ENCODE assay signal across 14 cellular contexts in the genomic region with DNA sequence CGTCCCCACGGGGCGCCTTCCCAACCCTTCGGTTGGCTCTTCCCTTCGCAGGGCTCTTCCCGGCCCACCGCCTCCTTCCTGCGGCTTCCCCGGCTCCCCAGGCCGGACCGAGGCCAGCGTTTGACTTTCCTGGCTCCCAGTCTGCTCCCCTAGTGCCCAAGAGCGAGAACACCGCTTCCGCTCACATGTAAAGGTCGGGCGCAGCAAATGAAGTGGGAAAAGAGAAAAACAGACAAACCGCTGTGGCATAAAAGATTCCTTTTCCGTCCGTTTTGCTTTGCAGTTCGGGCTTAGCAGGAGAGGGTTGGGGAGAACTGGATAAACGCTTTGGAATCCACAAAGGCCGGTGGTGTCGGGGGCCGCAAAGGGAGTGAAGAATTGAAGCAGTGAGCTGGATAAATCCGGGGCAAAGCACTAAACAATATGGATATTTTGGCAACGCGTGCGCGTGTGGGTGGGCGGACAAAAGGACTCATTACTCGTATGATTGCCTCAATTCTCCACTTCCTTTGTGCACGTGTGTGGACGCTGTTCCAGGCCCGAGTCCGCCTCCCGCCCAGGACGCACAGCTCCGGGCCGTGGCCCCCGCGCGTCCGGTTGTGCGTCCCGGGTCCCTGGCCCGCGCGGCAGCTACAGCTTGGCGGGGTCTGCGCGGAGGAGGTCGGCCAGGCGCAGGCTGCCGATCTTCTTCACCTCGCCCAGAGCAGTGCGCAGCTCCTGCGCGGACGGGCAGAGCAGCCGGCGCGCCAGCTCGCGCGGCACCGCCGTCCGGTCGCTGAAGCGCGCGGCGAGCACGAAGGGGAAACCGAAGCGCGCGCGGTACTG. TPM values are rescaled to one million over a fixed set of nuclear protein-coding genes. Genes with fewer than 3 reads are reported as not detected.
A peak's percentile ranks its signal among the peaks of the same experiment; 100 is the strongest.
DNase-seq lines count a peak whose midpoint lies in the region; ATAC-seq and TF ChIP-seq lines count a peak whose summit lies in the region.
"Had no signal": no experiment of that assay in that cellular context is flagged by ENCODE, and none has a peak within 500 bp of the region (broad histone marks: within the 10 kb centered on the region; RNA-seq: fewer than 3 reads in every experiment).

No MANE protein-coding gene starts in this region.

- no peaks in the 10 kb centered on the region for H3K9me3 ChIP-seq in endodermal cell (ENCODE audit: control insufficient read depth, low read length)
- no peaks in the 10 kb centered on the region for H3K9me3 ChIP-seq in ovary
- H3K9me3 ChIP-seq in gastroesophageal sphincter, result no peaks in the 10 kb centered on the region
- H3K9me3 ChIP-seq: ascending aorta had no signal

- H3K27me3 Mint-ChIP-seq in Calu3 (ENCODE audit: unreplicated experiment) (peaks cover 82% of the 10 kb centered on the region), IgD-negative memory B cell (peaks cover 73% of the 10 kb centered on the region), endodermal cell (ENCODE audit: insufficient read depth) (peaks cover 100% of the 10 kb centered on the region)

- TF ChIP-seq EP300 in ovary (IDR thresholded peaks at IDR 0.05), result no peak
- no peak for TF ChIP-seq EP300 in gastroesophageal sphincter (IDR thresholded peaks at IDR 0.05)

- no peak overlapping the region for H3K27ac Mint-ChIP-seq in Calu3 (ENCODE audit: unreplicated experiment)
- peak overlapping the region in 2 of 3 donors; percentile 81 to 85 for H3K27ac Mint-ChIP-seq in IgD-negative memory B cell
- H3K27ac Mint-ChIP-seq in endodermal cell, result no peak overlapping the region

- intact Hi-C loops in Calu3 (cut with micrococcal nuclease; ENCODE audit: unreplicated experiment), result no loop called here
- intact Hi-C loops in ovary (cut with DNase I), result loop anchor here in 2 of 4 donors (10.0 kb wide), 2 partner anchors 603 to 613 kb away; no protein-coding TSS in a partner anchor

- TF ChIP-seq CTCF in Calu3 (IDR thresholded peaks at IDR 0.05; ENCODE audit: unreplicated experiment), result peak; percentile 15
- TF ChIP-seq CTCF in endodermal cell (conservative IDR thresholded peaks at IDR 0.05), result peak; percentile 40
- no peak for TF ChIP-seq CTCF in ovary (IDR thresholded peaks at IDR 0.05)
- TF ChIP-seq CTCF in gastroesophageal sphincter (IDR thresholded peaks at IDR 0.05), result no peak
- no peak for TF ChIP-seq CTCF in omental fat pad (IDR thresholded peaks at IDR 0.05)

- H3K9ac ChIP-seq in endodermal cell (ENCODE audit: extremely low read depth, low read length, poor library complexity, severe bottlenecking), result no peak overlapping the region

- WGBS in endodermal cell (ENCODE audit: insufficient coverage in 1 of 2, insufficient read length in 1 of 2), 2 experiments, result 1 to 3% methylated on average over 31 to 80 of the region's 80 CpGs
- 1 to 2% (median 1%) methylated on average over 60 to 80 of the region's 80 CpGs for whole genome bisulfite sequencing in ovary, 3 donors
- WGBS in gastroesophageal sphincter (ENCODE audit: low coverage in 1 of 2), 2 donors, result 2% methylated on average over 13 to 27 of the region's 80 CpGs

- no peak for DNase-seq in Calu3
- peak; percentile 85 for DNase-seq in endodermal cell
- no peak for DNase-seq in ovary
- DNase-seq in omental fat pad (ENCODE audit: low spot score), result no peak
- DNase-seq: activated CD4-positive, alpha-beta T cell treated with anti-CD3 and anti-CD28 coated beads, Interleukin-2, amount 50 U/mL, for 4 hours; NCI-H1436 treated with DMSO at 0.1 percent for 48 hours; occipital lobe; SW 1271 had no signal

- H3K4me1 ChIP-seq in endodermal cell (ENCODE audit: control insufficient read depth, insufficient read depth, low read length), result peaks cover 6% of the 10 kb centered on the region
- no peaks in the 10 kb centered on the region for H3K4me1 ChIP-seq in ovary (ENCODE audit: insufficient read depth)
- H3K4me1 ChIP-seq in gastroesophageal sphincter, result peaks cover 0 to 42% (median 0%) of the 10 kb centered on the region in 3 donors

- no peak overlapping the region for H3K4me3 ChIP-seq in endodermal cell (ENCODE audit: low read length)
- peak overlapping the region; percentile 8 for H3K4me3 ChIP-seq in ovary
- peak overlapping the region in 1 of 2 donors; percentile 8 for H3K4me3 ChIP-seq in gastroesophageal sphincter

- H3K36me3 ChIP-seq in endodermal cell (ENCODE audit: control insufficient read depth, insufficient read depth, low read length) (no peaks in the 10 kb centered on the region), ovary (no peaks in the 10 kb centered on the region), gastroesophageal sphincter (no peaks in the 10 kb centered on the region)
- H3K36me3 ChIP-seq: ascending aorta had no signal

- H3K36me3 Mint-ChIP-seq in Calu3 (ENCODE audit: insufficient read depth, unreplicated experiment) (no peaks in the 10 kb centered on the region), IgD-negative memory B cell (peaks cover 3% of the 10 kb centered on the region), endodermal cell (ENCODE audit: low read depth) (no peaks in the 10 kb centered on the region)

- TF ChIP-seq POLR2A in ovary (IDR thresholded peaks at IDR 0.05) (no peak), gastroesophageal sphincter (IDR thresholded peaks at IDR 0.05) (no peak)

- H3K27ac ChIP-seq in endodermal cell (ENCODE audit: low read depth, low read length) (no peak overlapping the region), ovary (no peak overlapping the region), gastroesophageal sphincter (no peak overlapping the region)
- H3K27ac ChIP-seq: ascending aorta had no signal

- CTCF ChIA-PET in Calu3 (lab: Charles Lee), result interaction anchor here (1.5 kb wide), 1 partner anchor 17 kb away, joined by 3 read pairs; no protein-coding TSS in a partner anchor

- BruUV-seq in Calu3 (replicated peaks; lab: Mats Ljungman, UMichigan), result no TSS peak

- ATAC-seq in gastroesophageal sphincter (no peak), omental fat pad (ENCODE audit: low FRiP score) (no peak), GM21737 (IDR thresholded peaks at IDR 0.05; ENCODE audit: unreplicated experiment) (no peak)

- H3K27me3 ChIP-seq in endodermal cell (ENCODE audit: control insufficient read depth, insufficient read depth, low read length, poor library complexity, severe bottlenecking) (peaks cover 100% of the 10 kb centered on the region), ovary (no peaks in the 10 kb centered on the region), gastroesophageal sphincter (peaks cover 100% of the 10 kb centered on the region)

- peak overlapping the region; percentile 27 for H3K4me3 Mint-ChIP-seq in Calu3 (ENCODE audit: low read depth, unreplicated experiment)
- H3K4me3 Mint-ChIP-seq in IgD-negative memory B cell, result peak overlapping the region in 2 of 4 donors; percentile 30 to 83
- H3K4me3 Mint-ChIP-seq in endodermal cell, result peak overlapping the region; percentile 10

- H3K4me1 Mint-ChIP-seq in Calu3 (ENCODE audit: low read depth, unreplicated experiment), result peaks cover 16% of the 10 kb centered on the region
- peaks cover 14 to 24% (median 22%) of the 10 kb centered on the region in 3 donors for H3K4me1 Mint-ChIP-seq in IgD-negative memory B cell
- H3K4me1 Mint-ChIP-seq in endodermal cell, result peaks cover 22% of the 10 kb centered on the region

- H3K9me3 Mint-ChIP-seq in Calu3 (ENCODE audit: low read depth, unreplicated experiment) (no peaks in the 10 kb centered on the region), IgD-negative memory B cell (no peaks in the 10 kb centered on the region), endodermal cell (no peaks in the 10 kb centered on the region)

RNA-seq across cellular contexts. Expression of a gene that starts 8.6 kb away (rescaled TPM):
- total RNA-seq in Calu3 (2022) (1.0 TPM in 1 of 2 replicates, not detected in the other), endodermal cell (not detected), ovary (under 1 TPM in 2 of 7 donors, not detected in 5; 0.12 to 0.26 TPM), gastroesophageal sphincter (not detected), omental fat pad (not detected)
- polyA plus RNA-seq in IgD-negative memory B cell (not detected), ovary (under 1 TPM in 1 of 2 donors, not detected in 1; 0.02 TPM)
- 1.0 TPM for polyA plus RNA-seq in endodermal cell (2013, experiment 1 of 2)
- polyA plus RNA-seq in endodermal cell (2013, experiment 2 of 2), result 0.58 TPM
- total RNA-seq: ascending aorta, occipital lobe had no signal

RNA-seq across cellular contexts. Expression of a gene that starts 10.8 kb away (rescaled TPM):
- total RNA-seq in Calu3 (2022), result not detected in 2 replicates
- polyA plus RNA-seq in IgD-negative memory B cell, result not detected
- total RNA-seq in endodermal cell, result not detected
- 0.50 TPM for polyA plus RNA-seq in endodermal cell (2013, experiment 1 of 2)
- polyA plus RNA-seq in endodermal cell (2013, experiment 2 of 2), result 0.50 TPM
- not detected for total RNA-seq in ovary
- polyA plus RNA-seq in ovary, result not detected
- total RNA-seq in gastroesophageal sphincter, result not detected
- 1 to 10 TPM in 1 of 4 donors, not detected in 3; 1.3 TPM for total RNA-seq in omental fat pad
- total RNA-seq: ascending aorta, HT-29, occipital lobe had no signal
- polyA plus RNA-seq: esophagus had no signal

RNA-seq across cellular contexts. Expression of a gene that starts 57.9 kb away (rescaled TPM):
- 1.2 and 1.8 TPM in 2 replicates for total RNA-seq in Calu3 (2022)
- polyA plus RNA-seq in IgD-negative memory B cell, result not detected
- total RNA-seq in endodermal cell, result not detected
- not detected for polyA plus RNA-seq in endodermal cell (2013, experiment 1 of 2)
- polyA plus RNA-seq in endodermal cell (2013, experiment 2 of 2), result not detected
- not detected for total RNA-seq in ovary
- not detected for polyA plus RNA-seq in ovary
- total RNA-seq in gastroesophageal sphincter, result not detected
- not detected for total RNA-seq in omental fat pad
- total RNA-seq: ascending aorta, occipital lobe had no signal
- polyA plus RNA-seq: esophagus had no signal

Comparison
In these comparisons a context has a peak if more than half of its experiments do, and no peak if none do; other contexts are left out.
1. H3K27ac Mint-ChIP-seq: peak in IgD-negative memory B cell (2 of 3); none in Calu3 (single experiment) and endodermal cell (single experiment).
2. CTCF ChIP-seq: peak in Calu3 (single experiment) and endodermal cell (single experiment); none in ovary (0 of 3), gastroesophageal sphincter (0 of 4) and omental fat pad (0 of 3).